8 cellular contexts compared by ENCODE assay signal in genomic region chr12:124927325-124928094, GRCh38. TPM values are rescaled to one million over a fixed set of nuclear protein-coding genes. Genes with fewer than 3 reads are reported as not detected.
DNase-seq lines count a peak whose midpoint lies in the region; ATAC-seq, FAIRE-seq and TF ChIP-seq lines count a peak whose summit lies in the region.

No MANE protein-coding gene starts in this region.

- peaks cover 31 to 54% (median 38%) of the 10 kb centered on the region in 3 donors for H3K4me1 Mint-ChIP-seq in naive B cell
- peaks cover 28 to 41% of the 10 kb centered on the region in 2 donors for H3K4me1 Mint-ChIP-seq in stimulated activated naive B cell treated with anti-CD40 and anti-IgM and Interleukin-4, amounts not matched to agents 10 μg/mL and 1 μg/mL and 100 μg/mL, for 72 hours

- peaks cover 8% of the 10 kb centered on the region in 2 donors for H3K36me3 Mint-ChIP-seq in naive B cell
- H3K36me3 Mint-ChIP-seq in stimulated activated naive B cell treated with anti-CD40 and anti-IgM and Interleukin-4, amounts not matched to agents 10 μg/mL and 1 μg/mL and 100 μg/mL, for 72 hours = peaks cover 8 to 12% of the 10 kb centered on the region in 2 donors

- H3K4me3 Mint-ChIP-seq in naive B cell = peak overlapping the region; percentile 85 to 98 (median 96)
- H3K4me3 Mint-ChIP-seq in stimulated activated naive B cell treated with anti-CD40 and anti-IgM and Interleukin-4, amounts not matched to agents 10 μg/mL and 1 μg/mL and 100 μg/mL, for 72 hours = peak overlapping the region; percentile 87 to 90

- WGBS in esophagus, 2 donors = 0% methylated on average over 40 of the region's 40 CpGs

- no peaks in the 10 kb centered on the region for H3K9me3 ChIP-seq in esophagus (ENCODE audit: control insufficient read depth in 2 of 2, insufficient read depth in 1 of 2, low read depth in 1 of 2, low read length in 1 of 2)

- H3K36me3 ChIP-seq in esophagus (ENCODE audit: control insufficient read depth in 2 of 2, insufficient read depth in 2 of 2, low read length in 1 of 2) = no peaks in the 10 kb centered on the region

- ATAC-seq in GM21360 (IDR thresholded peaks at IDR 0.05; ENCODE audit: unreplicated experiment) = peak; percentile 69
- peak; percentile 84 to 88 for ATAC-seq in naive B cell (ENCODE audit: low read depth in 2 of 2)
- ATAC-seq in stimulated activated naive B cell treated with anti-CD40 and anti-IgM and Interleukin-4, amounts not matched to agents 10 μg/mL and 1 μg/mL and 100 μg/mL, for 72 hours (replicated peaks) = peak; percentile 85 to 92

- H3K27ac ChIP-seq in esophagus (ENCODE audit: low read depth in 2 of 2, low read length in 1 of 2) = peak overlapping the region; percentile 91 to 97

- H3K27me3 ChIP-seq in esophagus (ENCODE audit: control insufficient read depth in 1 of 2, insufficient read depth in 2 of 2, low read length in 2 of 2) = no peaks in the 10 kb centered on the region

- FAIRE-seq in HTR-8/SVneo (lab: Jason Lieb, UNC) = no peak

- DNase-seq in AG09309 (ENCODE audit: low read depth) (no peak), HTR-8/SVneo (ENCODE audit: insufficient read length, low spot score) (peak; percentile 73), naive B cell (peak; percentile 87), DMS53 (lab: John Stamatoyannopoulos, UW) (no peak)
- DNase-seq in activated CD8-positive, alpha-beta memory T cell treated with anti-CD3 and anti-CD28 coated beads, Interleukin-2, amount 50 U/mL, for 1 hour (ENCODE audit: extremely low read depth) = peak; percentile 64
- DNase-seq in stimulated activated naive B cell treated with anti-CD40 and anti-IgM and Interleukin-4, amounts not matched to agents 10 μg/mL and 1 μg/mL and 100 μg/mL, for 72 hours = peak; percentile 85

- H3K4me3 ChIP-seq in AG09309 (ENCODE audit: control insufficient read depth, low read depth, low read length) (peak overlapping the region; percentile 61), esophagus (ENCODE audit: low read depth in 1 of 2, low read length in 2 of 2) (peak overlapping the region; percentile 44 to 63)

- H3K9me3 Mint-ChIP-seq in naive B cell = peaks cover 0 to 10% (median 0%) of the 10 kb centered on the region in 7 donors
- H3K9me3 Mint-ChIP-seq in stimulated activated naive B cell treated with anti-CD40 and anti-IgM and Interleukin-4, amounts not matched to agents 10 μg/mL and 1 μg/mL and 100 μg/mL, for 72 hours = peaks cover 0 to 5% of the 10 kb centered on the region in 2 donors

- H3K27me3 Mint-ChIP-seq in naive B cell = peaks cover 0 to 8% (median 4%) of the 10 kb centered on the region in 3 donors
- peaks cover 9 to 14% of the 10 kb centered on the region in 2 donors for H3K27me3 Mint-ChIP-seq in stimulated activated naive B cell treated with anti-CD40 and anti-IgM and Interleukin-4, amounts not matched to agents 10 μg/mL and 1 μg/mL and 100 μg/mL, for 72 hours

- peak overlapping the region; percentile 92 to 100 (median 100) for H3K27ac Mint-ChIP-seq in naive B cell
- peak overlapping the region; percentile 99 for H3K27ac Mint-ChIP-seq in stimulated activated naive B cell treated with anti-CD40 and anti-IgM and Interleukin-4, amounts not matched to agents 10 μg/mL and 1 μg/mL and 100 μg/mL, for 72 hours

- H3K4me1 ChIP-seq in esophagus (ENCODE audit: control insufficient read depth in 2 of 2, insufficient read depth in 2 of 2, low read length in 1 of 2) = peaks cover 0 to 5% of the 10 kb centered on the region in 2 donors

- TF ChIP-seq CTCF in AG09309 (IDR thresholded peaks at IDR 0.05; ENCODE audit: control insufficient read depth, insufficient read depth, low read depth, low read length, missing control alignments) = no peak

RNA-seq across cellular contexts. Expression of gene UBC, which starts 13.1 kb away (rescaled TPM):
- polyA plus RNA-seq in esophagus (1,000 to 10,000 TPM; 1,354 to 1,419 TPM), naive B cell (ENCODE audit: low read depth in 6 of 6) (1,000 to 10,000 TPM in 5 of 6 donors, 100 to 1,000 TPM in 1; 741 to 1,939 (median 1,380) TPM)

Comparison
In these comparisons a context has a peak if more than half of its experiments do, and no peak if none do; other contexts are left out.
1. DNase-seq: peak in HTR-8/SVneo (single experiment), activated CD8-positive, alpha-beta memory T cell treated with anti-CD3 and anti-CD28 coated beads, Interleukin-2, amount 50 U/mL, for 1 hour (single experiment), naive B cell (single experiment) and stimulated activated naive B cell treated with anti-CD40 and anti-IgM and Interleukin-4, amounts not matched to agents 10 μg/mL and 1 μg/mL and 100 μg/mL, for 72 hours (single experiment); none in AG09309 (single experiment) and DMS53 (single experiment).
2. Peak in every context shown above with its lines, with median percentiles within 50 percentile points of each other: ATAC-seq.